ENCODE assay signal across 33 cellular contexts in the genomic region with DNA sequence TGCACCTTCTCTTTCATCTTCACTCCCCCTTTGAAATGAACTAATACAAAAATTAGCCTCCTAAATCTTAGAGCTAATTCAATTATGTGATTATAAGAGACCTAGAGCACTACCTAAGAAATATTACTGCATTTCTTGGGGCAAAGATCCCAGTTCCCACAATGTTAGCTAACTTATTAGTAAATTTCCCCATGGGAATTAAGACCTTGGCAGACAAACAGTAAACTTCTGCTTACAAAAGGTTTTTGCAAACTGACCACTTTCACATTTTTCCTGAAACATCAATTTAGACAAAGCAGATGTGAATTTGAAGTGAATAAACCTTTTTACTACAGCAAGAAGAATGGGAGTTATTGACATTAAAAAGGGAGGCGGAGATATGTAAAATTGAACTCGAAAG. TPM values are rescaled to one million over a fixed set of nuclear protein-coding genes. Genes with fewer than 3 reads are reported as not detected.
"Had no signal": no experiment of that assay in that cellular context is flagged by ENCODE, and none has a peak within 500 bp of the region (broad histone marks: within the 10 kb centered on the region; RNA-seq: fewer than 3 reads in every experiment).

No MANE protein-coding gene starts in this region.

- H3K27ac ChIP-seq: brain microvascular endothelial cell, coronary artery, dorsolateral prefrontal cortex, esophagus muscularis mucosa, gastroesophageal sphincter, heart right ventricle, hepatocyte had no signal

- H3K27me3 ChIP-seq: brain microvascular endothelial cell, esophagus muscularis mucosa, gastroesophageal sphincter, heart right ventricle, hepatocyte had no signal

- H3K79me2 ChIP-seq: hepatocyte had no signal

- H3K27me3 Mint-ChIP-seq: activated CD4-positive, alpha-beta memory T cell treated with anti-CD3 and anti-CD28 coated beads for 36 hours; activated CD4-positive, alpha-beta T cell treated with anti-CD3 and anti-CD28 coated beads for 36 hours; activated CD4-positive, alpha-beta T cell treated with anti-CD3 and anti-CD28 coated beads, Interleukin-2, amount 10 ng/mL, durations not matched to agents 24 days and 14 days; activated naive CD8-positive, alpha-beta T cell; activated T-cell treated with anti-CD3 and anti-CD28 coated beads, Interleukin-2, amount 50 U/mL, for 24 hours; central memory CD8-positive, alpha-beta T cell; dendritic cell treated with granulocyte-macrophage colony-stimulating factor and Interleukin-4, amounts not matched to agents 40 ng/mL and 50 ng/mL, for 4 days had no signal

- H3K27ac Mint-ChIP-seq: activated CD4-positive, alpha-beta memory T cell treated with anti-CD3 and anti-CD28 coated beads for 36 hours; activated CD4-positive, alpha-beta T cell treated with anti-CD3 and anti-CD28 coated beads for 36 hours; activated CD4-positive, alpha-beta T cell treated with anti-CD3 and anti-CD28 coated beads, Interleukin-2, amount 10 ng/mL, durations not matched to agents 24 days and 14 days; activated naive CD8-positive, alpha-beta T cell; activated T-cell treated with anti-CD3 and anti-CD28 coated beads, Interleukin-2, amount 50 U/mL, for 24 hours; activated T-cell treated with anti-CD3 and anti-CD28 coated beads, Interleukin-2, amount 50 U/mL, for 72 hours; dendritic cell treated with granulocyte-macrophage colony-stimulating factor and Interleukin-4, amounts not matched to agents 40 ng/mL and 50 ng/mL, for 4 days; endodermal cell had no signal

- H3K4me1 ChIP-seq: heart right ventricle had no signal

- H3K4me3 ChIP-seq: coronary artery, dorsolateral prefrontal cortex, esophagus muscularis mucosa, gastroesophageal sphincter, heart right ventricle, hepatocyte had no signal

- H3K36me3 Mint-ChIP-seq: activated CD4-positive, alpha-beta memory T cell treated with anti-CD3 and anti-CD28 coated beads for 36 hours; activated naive CD8-positive, alpha-beta T cell had no signal

- H3K36me3 ChIP-seq: brain microvascular endothelial cell, esophagus muscularis mucosa, gastroesophageal sphincter, heart right ventricle had no signal

- ATAC-seq: activated CD4-positive, alpha-beta T cell treated with anti-CD3 and anti-CD28 coated beads for 36 hours; activated T-cell treated with anti-CD3 and anti-CD28 coated beads, Interleukin-2, amount 50 U/mL, for 72 hours; gastroesophageal sphincter; heart right ventricle had no signal

- DNase-seq: activated CD4-positive, alpha-beta memory T cell treated with anti-CD3 and anti-CD28 coated beads for 36 hours; activated CD4-positive, alpha-beta T cell treated with anti-CD3 and anti-CD28 coated beads for 36 hours; activated CD4-positive, alpha-beta T cell treated with anti-CD3 and anti-CD28 coated beads, Interleukin-2, amount 10 ng/mL, durations not matched to agents 24 days and 14 days; activated CD4-positive, CD25-positive, alpha-beta regulatory T cell; activated CD4-positive, CD25-positive, alpha-beta regulatory T cell treated with anti-CD3 and anti-CD28 coated beads, Interleukin-2, amount 50 U/mL, for 72 hours; activated CD8-positive, alpha-beta memory T cell treated with anti-CD3 and anti-CD28 coated beads, Interleukin-2, amount 50 U/mL, for 48 hours; activated gamma-delta T cell treated with Interleukin-2 at 50 U/mL for 16 hours; activated naive CD4-positive, alpha-beta T cell treated with anti-CD3 and anti-CD28 coated beads, Interleukin-2, amount 50 U/mL, for 16 hours; activated naive CD4-positive, alpha-beta T cell treated with Interleukin-2 at 50 U/mL for 16 hours; activated T-cell treated with anti-CD3 and anti-CD28 coated beads for 4 hours; activated T-cell treated with anti-CD3 and anti-CD28 coated beads, Interleukin-2, amount 50 U/mL, for 24 hours; activated T-cell treated with anti-CD3 and anti-CD28 coated beads, Interleukin-2, amount 50 U/mL, for 72 hours; amniotic stem cell; anterior cingulate cortex; brain microvascular endothelial cell; dorsolateral prefrontal cortex; effector memory CD4-positive, alpha-beta T cell; endodermal cell; erythroblast; foreskin melanocyte; heart right ventricle; T-helper 2 cell had no signal

- H3K9me3 Mint-ChIP-seq: activated CD4-positive, alpha-beta memory T cell treated with anti-CD3 and anti-CD28 coated beads for 36 hours; activated CD4-positive, alpha-beta T cell treated with anti-CD3 and anti-CD28 coated beads, Interleukin-2, amount 10 ng/mL, durations not matched to agents 24 days and 14 days; activated T-cell treated with anti-CD3 and anti-CD28 coated beads, Interleukin-2, amount 50 U/mL, for 24 hours; activated T-cell treated with anti-CD3 and anti-CD28 coated beads, Interleukin-2, amount 50 U/mL, for 72 hours; endodermal cell had no signal

- H3K4me1 Mint-ChIP-seq: activated CD4-positive, alpha-beta T cell treated with anti-CD3 and anti-CD28 coated beads for 36 hours; activated CD4-positive, alpha-beta T cell treated with anti-CD3 and anti-CD28 coated beads, Interleukin-2, amount 10 ng/mL, durations not matched to agents 24 days and 14 days; central memory CD8-positive, alpha-beta T cell had no signal

- H2AFZ ChIP-seq: hepatocyte had no signal

- H3K4me3 Mint-ChIP-seq: activated CD4-positive, alpha-beta memory T cell treated with anti-CD3 and anti-CD28 coated beads for 36 hours; activated CD4-positive, alpha-beta T cell treated with anti-CD3 and anti-CD28 coated beads for 36 hours; activated CD4-positive, alpha-beta T cell treated with anti-CD3 and anti-CD28 coated beads, Interleukin-2, amount 10 ng/mL, durations not matched to agents 24 days and 14 days; activated naive CD8-positive, alpha-beta T cell; activated T-cell treated with anti-CD3 and anti-CD28 coated beads, Interleukin-2, amount 50 U/mL, for 24 hours; activated T-cell treated with anti-CD3 and anti-CD28 coated beads, Interleukin-2, amount 50 U/mL, for 72 hours; central memory CD8-positive, alpha-beta T cell; dendritic cell treated with granulocyte-macrophage colony-stimulating factor and Interleukin-4, amounts not matched to agents 40 ng/mL and 50 ng/mL, for 4 days; endodermal cell had no signal

- H3K9me3 ChIP-seq: esophagus muscularis mucosa, gastroesophageal sphincter, heart right ventricle had no signal

RNA-seq across cellular contexts. Expression of a gene that starts 34.6 kb away (rescaled TPM):
- total RNA-seq: activated CD4-positive, alpha-beta memory T cell treated with anti-CD3 and anti-CD28 coated beads for 36 hours; activated CD4-positive, alpha-beta T cell treated with anti-CD3 and anti-CD28 coated beads for 36 hours; activated CD4-positive, alpha-beta T cell treated with anti-CD3 and anti-CD28 coated beads, Interleukin-2, amount 10 ng/mL, durations not matched to agents 24 days and 14 days; activated T-cell treated with anti-CD3 and anti-CD28 coated beads, Interleukin-2, amount 50 U/mL, for 72 hours; bronchial epithelial cell; cardiac septum; endodermal cell; esophagus muscularis mucosa; gastroesophageal sphincter; glomerular endothelial cell; heart right ventricle had no signal
- polyA plus RNA-seq: adipose tissue, heart right ventricle had no signal
